7 cellular contexts compared by ENCODE assay signal in genomic region chrX:150567645-150568319, GRCh38. TPM values are rescaled to one million over a fixed set of nuclear protein-coding genes. Genes with fewer than 3 reads are reported as not detected.
DNase-seq lines count a peak whose midpoint lies in the region; ATAC-seq and TF ChIP-seq lines count a peak whose summit lies in the region.

No MANE protein-coding gene starts in this region.

- no peak for TF ChIP-seq CTCF in HFF-Myc (IDR thresholded peaks at IDR 0.05; ENCODE audit: low read depth, low read length, missing control alignments)
- TF ChIP-seq CTCF in fibroblast of villous mesenchyme (IDR thresholded peaks at IDR 0.05; ENCODE audit: insufficient read depth, low read depth, low read length) = no peak
- no peak for TF ChIP-seq CTCF in spleen (IDR thresholded peaks at IDR 0.05 in 8 of 11, conservative IDR thresholded peaks at IDR 0.05 in 3 of 11)

- H3K36me3 Mint-ChIP-seq in T-helper 17 cell (ENCODE audit: low read depth) = no peaks in the 10 kb centered on the region

- ATAC-seq in T-helper 17 cell (no peak), GM18907 (IDR thresholded peaks at IDR 0.05; ENCODE audit: unreplicated experiment) (no peak), GM21528 (IDR thresholded peaks at IDR 0.05; ENCODE audit: low FRiP score, unreplicated experiment) (no peak)

- H3K9me3 ChIP-seq in T-helper 17 cell (ENCODE audit: control insufficient read depth, low read length, poor library complexity, severe bottlenecking) (no peaks in the 10 kb centered on the region), spleen (no peaks in the 10 kb centered on the region)

- H3K27me3 ChIP-seq in spleen (replicated peaks in 1 of 7) = no peaks in the 10 kb centered on the region

- DNase-seq in HFF-Myc (ENCODE audit: extremely low read depth, low read depth) (no peak), T-helper 17 cell (no peak), fibroblast of villous mesenchyme (ENCODE audit: low read depth) (no peak), spleen (peak; percentile 70), dedifferentiated amniotic fluid mesenchymal stem cell (ENCODE audit: extremely low spot score) (no peak)

- H3K4me3 ChIP-seq in HFF-Myc (replicated peaks; ENCODE audit: low read depth, low read length) (peak overlapping the region; percentile 7; the same call in 1 of the 2 replicates), fibroblast of villous mesenchyme (ENCODE audit: low read depth, low read length) (peak overlapping the region; percentile 21), spleen (peak overlapping the region in 4 of 8 donors; percentile 70 to 89 (median 76))

- TF ChIP-seq POLR2A in spleen (IDR thresholded peaks at IDR 0.05) = no peak

- H3K4me1 ChIP-seq in spleen = peaks cover 7 to 39% (median 34%) of the 10 kb centered on the region in 6 donors

- H3K27me3 Mint-ChIP-seq in T-helper 17 cell = no peaks in the 10 kb centered on the region

- peak overlapping the region; percentile 68 for H3K4me3 Mint-ChIP-seq in T-helper 17 cell

- intact Hi-C loops in spleen (cut with DNase I; ENCODE audit: low total_unique reads) = no loop called here

- H3K36me3 ChIP-seq in spleen = no peaks in the 10 kb centered on the region

- peak overlapping the region in 5 of 8 donors; percentile 1 to 98 (median 96) for H3K27ac ChIP-seq in spleen

- H3K4me1 Mint-ChIP-seq in T-helper 17 cell = peaks cover 14% of the 10 kb centered on the region

- no peak overlapping the region for H3K27ac Mint-ChIP-seq in T-helper 17 cell

- WGBS in spleen, 5 donors = 55 to 85% (median 66%) methylated on average over 17 to 23 of the region's 23 CpGs

RNA-seq across cellular contexts. Expression of gene MTM1, which starts 0.6 kb away (rescaled TPM):
- total RNA-seq in T-helper 17 cell = 10 to 100 TPM; 25.9 to 30.6 TPM
- total RNA-seq in fibroblast of villous mesenchyme = 8.4 and 13.4 TPM in 2 replicates
- total RNA-seq in spleen = 10 to 100 TPM; 24.9 to 39.5 (median 27.1) TPM
- polyA plus RNA-seq in spleen = 1 to 10 TPM; 6.3 to 9.8 (median 7.0) TPM
